1 cellular context compared by ENCODE assay signal in the genomic region with DNA sequence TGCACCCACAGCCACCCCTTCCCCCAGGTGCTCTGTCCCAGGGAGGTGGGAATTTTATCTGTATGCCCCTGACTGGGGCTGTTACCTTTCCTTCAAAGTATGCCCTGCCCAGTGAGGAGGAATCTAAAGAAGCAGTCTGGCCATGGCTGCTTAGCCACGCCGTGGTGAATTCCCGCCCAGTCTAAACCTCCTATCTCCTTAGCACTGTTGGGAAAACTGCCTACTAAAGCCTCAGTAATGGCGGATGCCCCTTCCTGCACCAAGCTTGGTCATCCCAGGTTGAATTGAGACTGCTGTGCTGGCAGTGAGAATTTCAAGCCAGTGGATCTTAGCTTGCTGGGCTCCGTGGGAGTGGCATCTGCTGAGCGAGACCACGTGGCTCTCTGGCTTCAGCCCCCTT.
TF ChIP-seq lines count a peak whose summit lies in the region.

No MANE protein-coding gene starts in this region.

TF ChIP-seq in H1, 55 proteins besides CTCF, POLR2A, EP300 and RAD21 (continued from another document):
- TF ChIP-seq USF2 (IDR thresholded peaks at IDR 0.05; ENCODE audit: low read length) (no peak), SP4 (IDR thresholded peaks at IDR 0.05; ENCODE audit: low read length) (no peak), SP1 (IDR thresholded peaks at IDR 0.05; ENCODE audit: low read depth, low read length) (no peak)
